In genomic region chr3:2826036-2826435, GRCh38 we compare ENCODE assay signal across 27 cellular contexts.
"Had no signal": no experiment of that assay in that cellular context is flagged by ENCODE, and none has a peak within 500 bp of the region (broad histone marks: within the 10 kb centered on the region; RNA-seq: fewer than 3 reads in every experiment).

No MANE protein-coding gene starts in this region.

- H3K27me3 ChIP-seq: colonic mucosa, esophagus squamous epithelium, gastrocnemius medialis, heart right ventricle, left lung had no signal

- H3K4me3 Mint-ChIP-seq: dendritic cell treated with granulocyte-macrophage colony-stimulating factor and Interleukin-4, amounts not matched to agents 40 ng/mL and 50 ng/mL, for 4 days; effector memory CD8-positive, alpha-beta T cell; endodermal cell; memory B cell; mesothelial cell of epicardium; naive B cell; naive thymus-derived CD8-positive, alpha-beta T cell had no signal

- H3K27ac ChIP-seq: colonic mucosa, epithelial cell of prostate, esophagus squamous epithelium, gastrocnemius medialis, heart right ventricle, left lung had no signal

- H3K9me3 ChIP-seq: colonic mucosa, esophagus squamous epithelium, gastrocnemius medialis, heart right ventricle, left lung, mucosa of descending colon had no signal

- DNase-seq: colonic mucosa; cortex of kidney; effector CD8-positive, alpha-beta T cell; effector memory CD8-positive, alpha-beta T cell; endodermal cell; erythroblast; esophagus squamous epithelium; foreskin fibroblast; foreskin melanocyte; gastrocnemius medialis; glutamatergic neuron; head of caudate nucleus; heart right ventricle; hippocampal formation; left cardiac atrium; left lung; left ventricle myocardium superior; mammary epithelial cell; mucosa of descending colon; naive B cell; naive thymus-derived CD8-positive, alpha-beta T cell had no signal

- H3K4me1 Mint-ChIP-seq: memory B cell; mesothelial cell of epicardium; naive B cell; naive thymus-derived CD8-positive, alpha-beta T cell had no signal

- H3K9me3 Mint-ChIP-seq: dendritic cell treated with granulocyte-macrophage colony-stimulating factor and Interleukin-4, amounts not matched to agents 40 ng/mL and 50 ng/mL, for 4 days; effector memory CD8-positive, alpha-beta T cell; endodermal cell; memory B cell; mesothelial cell of epicardium; naive thymus-derived CD8-positive, alpha-beta T cell had no signal

- H3K36me3 ChIP-seq: colonic mucosa, esophagus squamous epithelium, gastrocnemius medialis, heart right ventricle, left lung had no signal

- H3K27me3 Mint-ChIP-seq: dendritic cell treated with granulocyte-macrophage colony-stimulating factor and Interleukin-4, amounts not matched to agents 40 ng/mL and 50 ng/mL, for 4 days had no signal

- H3K4me3 ChIP-seq: colonic mucosa, esophagus squamous epithelium, gastrocnemius medialis, heart right ventricle, left lung, lung, mucosa of descending colon had no signal

- H3K36me3 Mint-ChIP-seq: memory B cell; mesothelial cell of epicardium; naive B cell; naive thymus-derived CD8-positive, alpha-beta T cell had no signal

- ATAC-seq: effector memory CD8-positive, alpha-beta T cell; esophagus mucosa; gastrocnemius medialis; heart right ventricle; left cardiac atrium; left lung; left ventricle myocardium superior; mucosa of descending colon; naive thymus-derived CD8-positive, alpha-beta T cell had no signal

- H3K27ac Mint-ChIP-seq: dendritic cell treated with granulocyte-macrophage colony-stimulating factor and Interleukin-4, amounts not matched to agents 40 ng/mL and 50 ng/mL, for 4 days; effector memory CD8-positive, alpha-beta T cell; endodermal cell; memory B cell; mesothelial cell of epicardium; naive B cell; naive thymus-derived CD8-positive, alpha-beta T cell had no signal

- H3K4me1 ChIP-seq: colonic mucosa, esophagus squamous epithelium, gastrocnemius medialis, heart right ventricle, left lung had no signal
